1 cellular context compared by ENCODE assay signal in genomic region chr17:77385750-77386501, GRCh38.
TF ChIP-seq lines count a peak whose summit lies in the region.

No MANE protein-coding gene starts in this region.

TF ChIP-seq in HepG2, 621 proteins besides CTCF, POLR2A, EP300 and RAD21 (continued from another document and continues in another):
- TF ChIP-seq, protein P1, sequence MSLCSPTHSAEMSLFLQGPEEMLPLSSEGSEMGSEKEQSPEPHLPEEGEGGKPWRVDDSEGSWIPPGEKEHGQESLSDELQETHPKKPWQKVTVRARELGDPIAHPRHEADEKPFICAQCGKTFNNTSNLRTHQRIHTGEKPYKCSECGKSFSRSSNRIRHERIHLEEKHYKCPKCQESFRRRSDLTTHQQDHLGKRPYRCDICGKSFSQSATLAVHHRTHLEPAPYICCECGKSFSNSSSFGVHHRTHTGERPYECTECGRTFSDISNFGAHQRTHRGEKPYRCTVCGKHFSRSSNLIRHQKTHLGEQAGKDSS (CRISPR knock-in tag; IDR thresholded peaks at IDR 0.05; ENCODE audit: borderline replicate concordance, low read depth) = no peak
- TF ChIP-seq, protein P2, sequence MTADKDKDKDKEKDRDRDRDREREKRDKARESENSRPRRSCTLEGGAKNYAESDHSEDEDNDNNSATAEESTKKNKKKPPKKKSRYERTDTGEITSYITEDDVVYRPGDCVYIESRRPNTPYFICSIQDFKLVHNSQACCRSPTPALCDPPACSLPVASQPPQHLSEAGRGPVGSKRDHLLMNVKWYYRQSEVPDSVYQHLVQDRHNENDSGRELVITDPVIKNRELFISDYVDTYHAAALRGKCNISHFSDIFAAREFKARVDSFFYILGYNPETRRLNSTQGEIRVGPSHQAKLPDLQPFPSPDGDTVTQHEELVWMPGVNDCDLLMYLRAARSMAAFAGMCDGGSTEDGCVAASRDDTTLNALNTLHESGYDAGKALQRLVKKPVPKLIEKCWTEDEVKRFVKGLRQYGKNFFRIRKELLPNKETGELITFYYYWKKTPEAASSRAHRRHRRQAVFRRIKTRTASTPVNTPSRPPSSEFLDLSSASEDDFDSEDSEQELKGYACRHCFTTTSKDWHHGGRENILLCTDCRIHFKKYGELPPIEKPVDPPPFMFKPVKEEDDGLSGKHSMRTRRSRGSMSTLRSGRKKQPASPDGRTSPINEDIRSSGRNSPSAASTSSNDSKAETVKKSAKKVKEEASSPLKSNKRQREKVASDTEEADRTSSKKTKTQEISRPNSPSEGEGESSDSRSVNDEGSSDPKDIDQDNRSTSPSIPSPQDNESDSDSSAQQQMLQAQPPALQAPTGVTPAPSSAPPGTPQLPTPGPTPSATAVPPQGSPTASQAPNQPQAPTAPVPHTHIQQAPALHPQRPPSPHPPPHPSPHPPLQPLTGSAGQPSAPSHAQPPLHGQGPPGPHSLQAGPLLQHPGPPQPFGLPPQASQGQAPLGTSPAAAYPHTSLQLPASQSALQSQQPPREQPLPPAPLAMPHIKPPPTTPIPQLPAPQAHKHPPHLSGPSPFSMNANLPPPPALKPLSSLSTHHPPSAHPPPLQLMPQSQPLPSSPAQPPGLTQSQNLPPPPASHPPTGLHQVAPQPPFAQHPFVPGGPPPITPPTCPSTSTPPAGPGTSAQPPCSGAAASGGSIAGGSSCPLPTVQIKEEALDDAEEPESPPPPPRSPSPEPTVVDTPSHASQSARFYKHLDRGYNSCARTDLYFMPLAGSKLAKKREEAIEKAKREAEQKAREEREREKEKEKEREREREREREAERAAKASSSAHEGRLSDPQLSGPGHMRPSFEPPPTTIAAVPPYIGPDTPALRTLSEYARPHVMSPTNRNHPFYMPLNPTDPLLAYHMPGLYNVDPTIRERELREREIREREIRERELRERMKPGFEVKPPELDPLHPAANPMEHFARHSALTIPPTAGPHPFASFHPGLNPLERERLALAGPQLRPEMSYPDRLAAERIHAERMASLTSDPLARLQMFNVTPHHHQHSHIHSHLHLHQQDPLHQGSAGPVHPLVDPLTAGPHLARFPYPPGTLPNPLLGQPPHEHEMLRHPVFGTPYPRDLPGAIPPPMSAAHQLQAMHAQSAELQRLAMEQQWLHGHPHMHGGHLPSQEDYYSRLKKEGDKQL (CRISPR knock-in tag; IDR thresholded peaks at IDR 0.05; ENCODE audit: low read depth) = no peak
- no peak for TF ChIP-seq GATAD1 (CRISPR knock-in tag; IDR thresholded peaks at IDR 0.05)
- TF ChIP-seq ZNF234 (CRISPR knock-in tag; conservative IDR thresholded peaks at IDR 0.05) = no peak
- no peak for TF ChIP-seq KLF9 (CRISPR knock-in tag; IDR thresholded peaks at IDR 0.05; ENCODE audit: low read depth)
- TF ChIP-seq MXD3 (CRISPR knock-in tag; IDR thresholded peaks at IDR 0.05) = no peak; the same call in 1 of the 2 replicates
- no peak for TF ChIP-seq CBX5 (CRISPR knock-in tag; IDR thresholded peaks at IDR 0.05; ENCODE audit: borderline replicate concordance)
- no peak for TF ChIP-seq ZFP36 (IDR thresholded peaks at IDR 0.05; ENCODE audit: borderline replicate concordance, low read depth, low read length, partially characterized antibody)
- no peak for TF ChIP-seq FOSL1 (CRISPR knock-in tag; IDR thresholded peaks at IDR 0.05; ENCODE audit: borderline replicate concordance)
- no peak for TF ChIP-seq ZBTB8A (CRISPR knock-in tag; IDR thresholded peaks at IDR 0.05; ENCODE audit: borderline replicate concordance, low read depth)
- no peak for TF ChIP-seq MTF2 (CRISPR knock-in tag; IDR thresholded peaks at IDR 0.05; ENCODE audit: borderline replicate concordance)
- TF ChIP-seq, protein P3, sequence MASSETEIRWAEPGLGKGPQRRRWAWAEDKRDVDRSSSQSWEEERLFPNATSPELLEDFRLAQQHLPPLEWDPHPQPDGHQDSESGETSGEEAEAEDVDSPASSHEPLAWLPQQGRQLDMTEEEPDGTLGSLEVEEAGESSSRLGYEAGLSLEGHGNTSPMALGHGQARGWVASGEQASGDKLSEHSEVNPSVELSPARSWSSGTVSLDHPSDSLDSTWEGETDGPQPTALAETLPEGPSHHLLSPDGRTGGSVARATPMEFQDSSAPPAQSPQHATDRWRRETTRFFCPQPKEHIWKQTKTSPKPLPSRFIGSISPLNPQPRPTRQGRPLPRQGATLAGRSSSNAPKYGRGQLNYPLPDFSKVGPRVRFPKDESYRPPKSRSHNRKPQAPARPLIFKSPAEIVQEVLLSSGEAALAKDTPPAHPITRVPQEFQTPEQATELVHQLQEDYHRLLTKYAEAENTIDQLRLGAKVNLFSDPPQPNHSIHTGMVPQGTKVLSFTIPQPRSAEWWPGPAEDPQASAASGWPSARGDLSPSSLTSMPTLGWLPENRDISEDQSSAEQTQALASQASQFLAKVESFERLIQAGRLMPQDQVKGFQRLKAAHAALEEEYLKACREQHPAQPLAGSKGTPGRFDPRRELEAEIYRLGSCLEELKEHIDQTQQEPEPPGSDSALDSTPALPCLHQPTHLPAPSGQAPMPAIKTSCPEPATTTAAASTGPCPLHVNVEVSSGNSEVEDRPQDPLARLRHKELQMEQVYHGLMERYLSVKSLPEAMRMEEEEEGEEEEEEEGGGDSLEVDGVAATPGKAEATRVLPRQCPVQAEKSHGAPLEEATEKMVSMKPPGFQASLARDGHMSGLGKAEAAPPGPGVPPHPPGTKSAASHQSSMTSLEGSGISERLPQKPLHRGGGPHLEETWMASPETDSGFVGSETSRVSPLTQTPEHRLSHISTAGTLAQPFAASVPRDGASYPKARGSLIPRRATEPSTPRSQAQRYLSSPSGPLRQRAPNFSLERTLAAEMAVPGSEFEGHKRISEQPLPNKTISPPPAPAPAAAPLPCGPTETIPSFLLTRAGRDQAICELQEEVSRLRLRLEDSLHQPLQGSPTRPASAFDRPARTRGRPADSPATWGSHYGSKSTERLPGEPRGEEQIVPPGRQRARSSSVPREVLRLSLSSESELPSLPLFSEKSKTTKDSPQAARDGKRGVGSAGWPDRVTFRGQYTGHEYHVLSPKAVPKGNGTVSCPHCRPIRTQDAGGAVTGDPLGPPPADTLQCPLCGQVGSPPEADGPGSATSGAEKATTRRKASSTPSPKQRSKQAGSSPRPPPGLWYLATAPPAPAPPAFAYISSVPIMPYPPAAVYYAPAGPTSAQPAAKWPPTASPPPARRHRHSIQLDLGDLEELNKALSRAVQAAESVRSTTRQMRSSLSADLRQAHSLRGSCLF (CRISPR knock-in tag; IDR thresholded peaks at IDR 0.05; ENCODE audit: borderline replicate concordance) = no peak
- TF ChIP-seq EEA1 (CRISPR knock-in tag; IDR thresholded peaks at IDR 0.05; ENCODE audit: borderline replicate concordance) = peak; percentile 71; the same call in 1 of the 2 replicates
- TF ChIP-seq, protein P4, sequence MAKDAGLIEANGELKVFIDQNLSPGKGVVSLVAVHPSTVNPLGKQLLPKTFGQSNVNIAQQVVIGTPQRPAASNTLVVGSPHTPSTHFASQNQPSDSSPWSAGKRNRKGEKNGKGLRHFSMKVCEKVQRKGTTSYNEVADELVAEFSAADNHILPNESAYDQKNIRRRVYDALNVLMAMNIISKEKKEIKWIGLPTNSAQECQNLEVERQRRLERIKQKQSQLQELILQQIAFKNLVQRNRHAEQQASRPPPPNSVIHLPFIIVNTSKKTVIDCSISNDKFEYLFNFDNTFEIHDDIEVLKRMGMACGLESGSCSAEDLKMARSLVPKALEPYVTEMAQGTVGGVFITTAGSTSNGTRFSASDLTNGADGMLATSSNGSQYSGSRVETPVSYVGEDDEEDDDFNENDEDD (CRISPR knock-in tag; IDR thresholded peaks at IDR 0.05; ENCODE audit: borderline replicate concordance) = no peak
- no peak for TF ChIP-seq ZNF362 (CRISPR knock-in tag; IDR thresholded peaks at IDR 0.05; ENCODE audit: borderline replicate concordance)
- TF ChIP-seq, protein P5, sequence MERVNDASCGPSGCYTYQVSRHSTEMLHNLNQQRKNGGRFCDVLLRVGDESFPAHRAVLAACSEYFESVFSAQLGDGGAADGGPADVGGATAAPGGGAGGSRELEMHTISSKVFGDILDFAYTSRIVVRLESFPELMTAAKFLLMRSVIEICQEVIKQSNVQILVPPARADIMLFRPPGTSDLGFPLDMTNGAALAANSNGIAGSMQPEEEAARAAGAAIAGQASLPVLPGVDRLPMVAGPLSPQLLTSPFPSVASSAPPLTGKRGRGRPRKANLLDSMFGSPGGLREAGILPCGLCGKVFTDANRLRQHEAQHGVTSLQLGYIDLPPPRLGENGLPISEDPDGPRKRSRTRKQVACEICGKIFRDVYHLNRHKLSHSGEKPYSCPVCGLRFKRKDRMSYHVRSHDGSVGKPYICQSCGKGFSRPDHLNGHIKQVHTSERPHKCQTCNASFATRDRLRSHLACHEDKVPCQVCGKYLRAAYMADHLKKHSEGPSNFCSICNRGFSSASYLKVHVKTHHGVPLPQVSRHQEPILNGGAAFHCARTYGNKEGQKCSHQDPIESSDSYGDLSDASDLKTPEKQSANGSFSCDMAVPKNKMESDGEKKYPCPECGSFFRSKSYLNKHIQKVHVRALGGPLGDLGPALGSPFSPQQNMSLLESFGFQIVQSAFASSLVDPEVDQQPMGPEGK (CRISPR knock-in tag; IDR thresholded peaks at IDR 0.05) = peak; percentile 33; the same call in 1 of the 2 replicates
- no peak for TF ChIP-seq ZNF883 (CRISPR knock-in tag; IDR thresholded peaks at IDR 0.05; ENCODE audit: not compliant biosample characterization)
- TF ChIP-seq SCMH1 (CRISPR knock-in tag; IDR thresholded peaks at IDR 0.05; ENCODE audit: borderline replicate concordance) = no peak
- peak; percentile 62 for TF ChIP-seq XRCC5 (optimal IDR thresholded peaks at IDR 0.05; ENCODE audit: low read length)
- TF ChIP-seq ZNF605 (CRISPR knock-in tag; IDR thresholded peaks at IDR 0.05) = no peak
- TF ChIP-seq ZSCAN22 (CRISPR knock-in tag; IDR thresholded peaks at IDR 0.05) = no peak
- peak; percentile 10; the same call in 1 of the 2 replicates for TF ChIP-seq PHF21A (CRISPR knock-in tag; IDR thresholded peaks at IDR 0.05)
- no peak for TF ChIP-seq PLRG1 (conservative IDR thresholded peaks at IDR 0.05)
- TF ChIP-seq ZNF276 (CRISPR knock-in tag; IDR thresholded peaks at IDR 0.05; ENCODE audit: low read depth) = no peak
- no peak for TF ChIP-seq ATF4 (CRISPR knock-in tag; IDR thresholded peaks at IDR 0.05)
- TF ChIP-seq, protein P6, sequence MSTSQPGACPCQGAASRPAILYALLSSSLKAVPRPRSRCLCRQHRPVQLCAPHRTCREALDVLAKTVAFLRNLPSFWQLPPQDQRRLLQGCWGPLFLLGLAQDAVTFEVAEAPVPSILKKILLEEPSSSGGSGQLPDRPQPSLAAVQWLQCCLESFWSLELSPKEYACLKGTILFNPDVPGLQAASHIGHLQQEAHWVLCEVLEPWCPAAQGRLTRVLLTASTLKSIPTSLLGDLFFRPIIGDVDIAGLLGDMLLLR (CRISPR knock-in tag; IDR thresholded peaks at IDR 0.05) = no peak
- TF ChIP-seq, protein P7, sequence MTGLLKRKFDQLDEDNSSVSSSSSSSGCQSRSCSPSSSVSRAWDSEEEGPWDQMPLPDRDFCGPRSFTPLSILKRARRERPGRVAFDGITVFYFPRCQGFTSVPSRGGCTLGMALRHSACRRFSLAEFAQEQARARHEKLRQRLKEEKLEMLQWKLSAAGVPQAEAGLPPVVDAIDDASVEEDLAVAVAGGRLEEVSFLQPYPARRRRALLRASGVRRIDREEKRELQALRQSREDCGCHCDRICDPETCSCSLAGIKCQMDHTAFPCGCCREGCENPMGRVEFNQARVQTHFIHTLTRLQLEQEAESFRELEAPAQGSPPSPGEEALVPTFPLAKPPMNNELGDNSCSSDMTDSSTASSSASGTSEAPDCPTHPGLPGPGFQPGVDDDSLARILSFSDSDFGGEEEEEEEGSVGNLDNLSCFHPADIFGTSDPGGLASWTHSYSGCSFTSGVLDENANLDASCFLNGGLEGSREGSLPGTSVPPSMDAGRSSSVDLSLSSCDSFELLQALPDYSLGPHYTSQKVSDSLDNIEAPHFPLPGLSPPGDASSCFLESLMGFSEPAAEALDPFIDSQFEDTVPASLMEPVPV (CRISPR knock-in tag; IDR thresholded peaks at IDR 0.05) = 0 out of 2 replicates have a peak, but pooled peaks have one; percentile 39
- TF ChIP-seq LCORL (IDR thresholded peaks at IDR 0.05) = no peak
- peak; percentile 4; the same call in 1 of the 2 replicates for TF ChIP-seq LCORL (CRISPR knock-in tag; IDR thresholded peaks at IDR 0.05)
- TF ChIP-seq KLF13 (CRISPR knock-in tag; IDR thresholded peaks at IDR 0.05) = no peak
- TF ChIP-seq GZF1 (CRISPR knock-in tag; IDR thresholded peaks at IDR 0.05) = no peak
- TF ChIP-seq NFYB (CRISPR knock-in tag; IDR thresholded peaks at IDR 0.05) = 0 out of 2 replicates have a peak, but pooled peaks have one; percentile 17
- TF ChIP-seq IRX3 (CRISPR knock-in tag; IDR thresholded peaks at IDR 0.05; ENCODE audit: borderline replicate concordance, low read depth) = 0 out of 2 replicates have a peak, but pooled peaks have one; percentile 42
- TF ChIP-seq, protein P8, sequence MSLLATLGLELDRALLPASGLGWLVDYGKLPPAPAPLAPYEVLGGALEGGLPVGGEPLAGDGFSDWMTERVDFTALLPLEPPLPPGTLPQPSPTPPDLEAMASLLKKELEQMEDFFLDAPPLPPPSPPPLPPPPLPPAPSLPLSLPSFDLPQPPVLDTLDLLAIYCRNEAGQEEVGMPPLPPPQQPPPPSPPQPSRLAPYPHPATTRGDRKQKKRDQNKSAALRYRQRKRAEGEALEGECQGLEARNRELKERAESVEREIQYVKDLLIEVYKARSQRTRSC (CRISPR knock-in tag; IDR thresholded peaks at IDR 0.05; ENCODE audit: low read depth) = no peak
